2 cellular contexts compared by ENCODE assay signal in genomic region chr14:20417250-20418186, GRCh38.
A peak's percentile ranks its signal among the peaks of the same experiment; 100 is the strongest.
TF ChIP-seq lines count a peak whose summit lies in the region.

No MANE protein-coding gene starts in this region.

TF ChIP-seq in A549, 52 proteins besides CTCF, POLR2A, EP300 and RAD21:
- TF ChIP-seq HES2 (IDR thresholded peaks at IDR 0.05) (no peak), MAFK (IDR thresholded peaks at IDR 0.05; ENCODE audit: partially characterized antibody) (peak; percentile 18), NR3C1 (IDR thresholded peaks at IDR 0.05) (no peak), USF2 (IDR thresholded peaks at IDR 0.05) (no peak), JUNB (IDR thresholded peaks at IDR 0.05) (no peak), MAX (IDR thresholded peaks at IDR 0.05) (no peak)
TF ChIP-seq in A549: peak in this region for 1.

TF ChIP-seq in HEK293T, 16 proteins besides CTCF, POLR2A, EP300 and RAD21:
- no peak for TF ChIP-seq BHLHE40 (IDR thresholded peaks at IDR 0.05; ENCODE audit: borderline replicate concordance)
- TF ChIP-seq PKNOX1 (IDR thresholded peaks at IDR 0.05), result 0 out of 2 replicates have a peak, but pooled peaks have one; percentile 16
- TF ChIP-seq FOXA1 (IDR thresholded peaks at IDR 0.05), result no peak
- TF ChIP-seq ELF4 (IDR thresholded peaks at IDR 0.05), result no peak
- no peak for TF ChIP-seq ZNF384 (IDR thresholded peaks at IDR 0.05)
TF ChIP-seq in HEK293T: peak in this region for 1.
